21 cellular contexts compared by ENCODE assay signal in the genomic region with DNA sequence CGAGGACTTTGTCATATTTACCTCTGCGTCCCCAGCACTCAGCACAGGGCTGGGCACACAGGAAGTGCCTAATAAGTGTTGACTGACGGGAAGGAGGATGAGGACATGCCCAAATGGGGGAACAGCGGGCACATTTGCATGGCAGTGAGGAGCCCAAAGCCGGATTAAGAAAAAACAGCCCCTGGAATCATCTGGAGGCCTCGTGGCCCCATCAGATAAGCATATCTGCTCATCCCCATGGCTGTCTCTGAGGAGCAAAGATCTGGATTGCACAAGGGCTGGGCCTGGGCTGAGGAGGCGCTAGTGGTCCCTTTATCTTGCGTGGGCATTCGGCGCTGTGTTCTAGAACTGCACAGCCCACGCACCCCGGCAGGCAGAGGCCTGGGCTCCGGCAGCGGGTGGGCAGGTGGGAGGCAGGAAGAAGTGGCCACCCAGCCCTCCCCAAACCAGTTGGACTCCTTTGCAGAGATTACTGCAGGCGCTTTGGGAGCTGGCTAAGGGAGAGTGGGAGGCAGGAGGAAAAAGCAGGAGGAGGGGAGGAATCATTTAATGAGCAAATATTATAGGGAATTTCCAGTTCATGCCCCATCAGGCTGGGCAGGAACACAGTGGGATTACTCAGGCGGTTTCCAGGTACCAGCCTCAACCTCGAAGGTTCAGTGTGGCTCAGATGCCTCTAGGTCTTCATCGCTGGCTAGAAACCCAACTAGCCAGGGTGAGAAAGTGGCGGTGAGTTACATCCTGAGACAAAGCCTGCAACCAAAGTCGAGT.
DNase-seq lines count a peak whose midpoint lies in the region; ATAC-seq, FAIRE-seq and TF ChIP-seq lines count a peak whose summit lies in the region.
"Had no signal": no experiment of that assay in that cellular context is flagged by ENCODE, and none has a peak within 500 bp of the region (broad histone marks: within the 10 kb centered on the region; RNA-seq: fewer than 3 reads in every experiment).

No MANE protein-coding gene starts in this region.

- H3K4me3 ChIP-seq in breast epithelium (no peak overlapping the region), bronchial epithelial cell (ENCODE audit: low read depth, low read length) (no peak overlapping the region), testis (no peak overlapping the region)
- H3K4me3 ChIP-seq: GM23338 had no signal

- H3K9me3 ChIP-seq in breast epithelium (no peaks in the 10 kb centered on the region), testis (no peaks in the 10 kb centered on the region)

- WGBS in testis, 2 donors, result 79 to 83% methylated on average over 20 of the region's 20 CpGs

- TF ChIP-seq POLR2A in breast epithelium (IDR thresholded peaks at IDR 0.05) (no peak), testis (IDR thresholded peaks at IDR 0.05) (no peak)

- H3K27ac Mint-ChIP-seq in MCF 10A (ENCODE audit: low read depth, unreplicated experiment) (no peak overlapping the region), mesothelial cell of epicardium (peak overlapping the region; percentile 4)
- H3K27ac Mint-ChIP-seq: activated B cell treated with CpG ODN at 0.5 μM for 24 hours; CD8-positive, alpha-beta T cell; GM23338; memory B cell; nephron progenitor cell; stimulated activated naive CD8-positive, alpha-beta T cell treated with anti-CD3 and anti-CD28 coated beads, Interleukin-15, amount 100 ng/mL, for 72 hours; T-helper 1 cell treated with Interleukin-12 subunit alpha and Interleukin-12 subunit beta and Interleukin-4 antibody, amounts not matched to agents 30 μg/mL and 1 μg/mL, for 36 hours had no signal

- H3K27ac ChIP-seq in breast epithelium (peak overlapping the region; percentile 81 to 89), testis (no peak overlapping the region)

- no peak for FAIRE-seq in bronchial epithelial cell (lab: Jason Lieb, UNC)

- BruUV-seq in MCF 10A (replicated peaks; lab: Mats Ljungman, UMichigan), result no TSS peak

- in situ Hi-C loops in KBM-7 (cut with MboI; ENCODE audit: low pct_unique_long_range_greater_than_20kb, low sequenced_read_pairs), result no loop called here

- POLR2A ChIA-PET in MCF 10A (lab: Yijun Ruan, JAX), result no interaction called here

- H3K4me1 ChIP-seq in breast epithelium (peaks cover 2 to 11% of the 10 kb centered on the region in 2 donors), testis (peaks cover 11% of the 10 kb centered on the region)

- H3K4me1 Mint-ChIP-seq in MCF 10A (ENCODE audit: insufficient read depth, unreplicated experiment) (peaks cover 5% of the 10 kb centered on the region), mesothelial cell of epicardium (peaks cover 7% of the 10 kb centered on the region)

- no peaks in the 10 kb centered on the region for H3K36me3 ChIP-seq in breast epithelium
- no peaks in the 10 kb centered on the region for H3K36me3 ChIP-seq in bronchial epithelial cell (ENCODE audit: control insufficient read depth, insufficient read depth, low read length)
- H3K36me3 ChIP-seq in testis (ENCODE audit: low read depth, missing control alignments), result no peaks in the 10 kb centered on the region

- no peaks in the 10 kb centered on the region for H3K27me3 Mint-ChIP-seq in MCF 10A (ENCODE audit: insufficient read depth, unreplicated experiment)
- no peaks in the 10 kb centered on the region for H3K27me3 Mint-ChIP-seq in mesothelial cell of epicardium (ENCODE audit: low read depth)

- TF ChIP-seq CTCF in breast epithelium (IDR thresholded peaks at IDR 0.05) (no peak), MCF 10A (IDR thresholded peaks at IDR 0.05; ENCODE audit: unreplicated experiment) (no peak), bronchial epithelial cell (IDR thresholded peaks at IDR 0.05; ENCODE audit: insufficient read depth, low read length, severe bottlenecking) (no peak), mesothelial cell of epicardium (IDR thresholded peaks at IDR 0.05; ENCODE audit: unreplicated experiment) (no peak), testis (IDR thresholded peaks at IDR 0.05) (no peak)

- H3K27me3 ChIP-seq in breast epithelium (no peaks in the 10 kb centered on the region), bronchial epithelial cell (ENCODE audit: control insufficient read depth, insufficient read depth, low read length) (no peaks in the 10 kb centered on the region), testis (no peaks in the 10 kb centered on the region)

- intact Hi-C loops in breast epithelium (cut with DNase I; ENCODE audit: low total_unique reads), result no loop called here
- intact Hi-C loops in MCF 10A (cut with micrococcal nuclease), result no loop called here
- intact Hi-C loops in testis (cut with DNase I; ENCODE audit: low total_unique reads), result no loop called here

- H3K4me3 Mint-ChIP-seq in MCF 10A (ENCODE audit: unreplicated experiment) (no peak overlapping the region), mesothelial cell of epicardium (no peak overlapping the region)
- H3K4me3 Mint-ChIP-seq: activated B cell treated with CpG ODN at 0.5 μM for 24 hours; CD8-positive, alpha-beta T cell; GM23338; memory B cell; nephron progenitor cell; stimulated activated naive CD8-positive, alpha-beta T cell treated with anti-CD3 and anti-CD28 coated beads, Interleukin-15, amount 100 ng/mL, for 72 hours had no signal

- CTCF ChIA-PET in MCF 10A (lab: Yijun Ruan, JAX), result no interaction called here

- H3K9me3 Mint-ChIP-seq in MCF 10A (ENCODE audit: unreplicated experiment) (peaks cover 10% of the 10 kb centered on the region), mesothelial cell of epicardium (no peaks in the 10 kb centered on the region)
- H3K9me3 Mint-ChIP-seq: activated B cell treated with CpG ODN at 0.5 μM for 24 hours; CD8-positive, alpha-beta T cell; GM23338; nephron progenitor cell had no signal

- DNase-seq in breast epithelium (ENCODE audit: low spot score in 2 of 2), result no peak
- no peak for DNase-seq in MCF 10A (ENCODE audit: unreplicated experiment)
- peak; percentile 90 for DNase-seq in bronchial epithelial cell (ENCODE audit: low read depth)
- no peak for DNase-seq in mesothelial cell of epicardium (ENCODE audit: low spot score in 2 of 2, unreplicated experiment in 2 of 2)
- peak; percentile 50 for DNase-seq in testis
- DNase-seq in KBM-7, result no peak
- DNase-seq in DMS 273 (lab: John Stamatoyannopoulos, UW; ENCODE audit: unreplicated experiment), result no peak
- DNase-seq: activated B cell treated with CpG ODN at 0.5 μM for 24 hours; CD8-positive, alpha-beta T cell; central memory CD4-positive, alpha-beta T cell; DMS79 treated with DMSO at 0.1 percent for 48 hours; effector CD4-positive, alpha-beta T cell; head of caudate nucleus; NCI-H187; nephron progenitor cell; SIG-M5; stimulated activated naive CD8-positive, alpha-beta T cell treated with anti-CD3 and anti-CD28 coated beads, Interleukin-15, amount 100 ng/mL, for 72 hours had no signal

- no peak for ATAC-seq in HG03439 (IDR thresholded peaks at IDR 0.05; ENCODE audit: unreplicated experiment)
- ATAC-seq: CD8-positive, alpha-beta T cell; GM23338; stimulated activated naive CD8-positive, alpha-beta T cell treated with anti-CD3 and anti-CD28 coated beads, Interleukin-15, amount 100 ng/mL, for 72 hours had no signal

- H3K36me3 Mint-ChIP-seq in MCF 10A (ENCODE audit: insufficient read depth, unreplicated experiment) (no peaks in the 10 kb centered on the region), mesothelial cell of epicardium (no peaks in the 10 kb centered on the region)
- H3K36me3 Mint-ChIP-seq: CD8-positive, alpha-beta T cell; memory B cell had no signal

Comparison
In these comparisons a context has a peak if more than half of its experiments do, and no peak if none do; other contexts are left out.
1. DNase-seq: peak in bronchial epithelial cell (single experiment) and testis (single experiment); none in breast epithelium (0 of 2), MCF 10A (single experiment), mesothelial cell of epicardium (0 of 2), KBM-7 (single experiment) and DMS 273 (single experiment).
2. H3K27ac ChIP-seq: peak in breast epithelium (2 of 2); none in testis (0 of 2).